In the genomic region with DNA sequence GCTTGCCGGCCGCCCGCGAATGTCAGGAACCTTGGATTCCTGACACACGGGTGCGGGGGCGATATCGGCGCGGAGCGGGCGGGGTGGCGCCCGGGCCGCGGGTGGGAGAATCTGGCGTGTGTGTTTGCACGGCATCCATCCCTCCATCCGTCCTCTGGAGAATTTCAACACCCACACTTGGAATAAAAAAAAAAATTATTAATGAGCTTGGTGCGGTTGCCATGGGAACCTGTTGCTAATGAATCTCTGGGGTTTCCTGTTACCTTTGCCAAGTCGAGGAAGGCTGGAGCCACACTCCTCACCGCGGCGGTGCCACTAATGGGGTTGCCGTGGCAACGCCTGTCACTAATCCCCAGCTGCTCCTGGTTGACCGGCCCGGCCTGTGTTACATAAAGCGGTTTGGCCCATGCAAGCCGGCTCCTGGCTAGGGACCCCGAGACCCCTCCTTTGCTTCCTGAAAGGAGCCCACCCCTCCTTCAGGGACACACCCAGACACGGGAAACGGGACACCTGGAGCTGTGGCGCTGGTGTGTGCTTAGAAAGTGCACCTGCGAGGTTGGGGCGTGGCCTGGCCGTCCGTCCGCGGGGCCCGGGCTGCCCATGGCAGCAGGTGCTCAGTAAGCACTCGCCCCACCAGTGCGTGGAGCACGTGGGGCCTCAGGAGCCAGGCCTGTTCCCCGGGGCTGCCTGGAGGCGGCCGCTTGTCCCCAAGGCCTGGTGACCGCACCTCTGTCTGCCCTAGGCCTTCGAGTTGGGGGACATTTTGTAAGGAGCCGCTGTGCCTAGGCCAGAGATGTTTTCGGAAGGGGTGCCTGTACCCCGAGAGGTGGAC, we compare ENCODE assay signal across 16 cellular contexts. TPM values are rescaled to one million over a fixed set of nuclear protein-coding genes. Genes with fewer than 3 reads are reported as not detected.
DNase-seq lines count a peak whose midpoint lies in the region; ATAC-seq, FAIRE-seq and TF ChIP-seq lines count a peak whose summit lies in the region.
"Had no signal": no experiment of that assay in that cellular context is flagged by ENCODE, and none has a peak within 500 bp of the region (broad histone marks: within the 10 kb centered on the region; RNA-seq: fewer than 3 reads in every experiment).

No MANE protein-coding gene starts in this region.

- no peak overlapping the region for H3K9ac ChIP-seq in kidney (ENCODE audit: low read length in 2 of 2)

- TF ChIP-seq CTCF in kidney (IDR thresholded peaks at IDR 0.05; ENCODE audit: borderline replicate concordance, extremely low read depth, insufficient read depth) (no peak), uterus (IDR thresholded peaks at IDR 0.05) (no peak)

- ATAC-seq in HG03378 (IDR thresholded peaks at IDR 0.05; ENCODE audit: unreplicated experiment) (no peak), HG03159 (IDR thresholded peaks at IDR 0.05; ENCODE audit: unreplicated experiment) (no peak)
- no peak for ATAC-seq in activated CD4-positive, alpha-beta T cell treated with anti-CD3 and anti-CD28 coated beads for 36 hours

- H3K9me3 Mint-ChIP-seq in activated CD4-positive, alpha-beta T cell treated with anti-CD3 and anti-CD28 coated beads for 36 hours (ENCODE audit: low read depth), result no peaks in the 10 kb centered on the region
- H3K9me3 Mint-ChIP-seq: memory B cell; T-helper 2 cell treated with Interferon-gamma antibody and Interleukin-4, amounts not matched to agents 5 μg/mL and 100 μg/mL, for 36 hours had no signal

- H3K27me3 ChIP-seq in uterus, result no peaks in the 10 kb centered on the region

- peaks cover 0 to 2% of the 10 kb centered on the region in 2 donors for H3K4me1 ChIP-seq in kidney (ENCODE audit: control insufficient read depth in 1 of 2, insufficient read depth in 1 of 2, low read depth in 1 of 2, low read length in 2 of 2)
- H3K4me1 ChIP-seq in uterus, result peaks cover 11 to 17% of the 10 kb centered on the region in 2 donors

- H3K27me3 Mint-ChIP-seq in activated CD4-positive, alpha-beta T cell treated with anti-CD3 and anti-CD28 coated beads for 36 hours, result no peaks in the 10 kb centered on the region

- CTCF ChIA-PET in activated CD4-positive, alpha-beta T cell treated with anti-CD3 and anti-CD28 coated beads for 36 hours (lab: Charles Lee), result no interaction called here

- no peak for TF ChIP-seq POLR2A in uterus (IDR thresholded peaks at IDR 0.05)

- POLR2A ChIA-PET in activated CD4-positive, alpha-beta T cell treated with anti-CD3 and anti-CD28 coated beads for 36 hours (lab: Charles Lee), result no interaction called here

- no peak overlapping the region for H3K4me3 Mint-ChIP-seq in activated CD4-positive, alpha-beta T cell treated with anti-CD3 and anti-CD28 coated beads for 36 hours
- H3K4me3 Mint-ChIP-seq: memory B cell; T-helper 2 cell treated with Interferon-gamma antibody and Interleukin-4, amounts not matched to agents 5 μg/mL and 100 μg/mL, for 36 hours had no signal

- H3K4me3 ChIP-seq in kidney (ENCODE audit: low read length in 2 of 2), result no peak overlapping the region
- no peak overlapping the region for H3K4me3 ChIP-seq in uterus

- H3K36me3 ChIP-seq in kidney (ENCODE audit: control insufficient read depth in 1 of 2, insufficient read depth in 2 of 2, low read length in 2 of 2) (no peaks in the 10 kb centered on the region), uterus (no peaks in the 10 kb centered on the region)

- no peaks in the 10 kb centered on the region for H3K36me3 Mint-ChIP-seq in activated CD4-positive, alpha-beta T cell treated with anti-CD3 and anti-CD28 coated beads for 36 hours (ENCODE audit: low read depth)
- H3K36me3 Mint-ChIP-seq: memory B cell had no signal

- no peak overlapping the region for H3K27ac Mint-ChIP-seq in activated CD4-positive, alpha-beta T cell treated with anti-CD3 and anti-CD28 coated beads for 36 hours
- H3K27ac Mint-ChIP-seq: memory B cell; T-helper 2 cell treated with Interferon-gamma antibody and Interleukin-4, amounts not matched to agents 5 μg/mL and 100 μg/mL, for 36 hours had no signal

- no peaks in the 10 kb centered on the region for H3K4me1 Mint-ChIP-seq in activated CD4-positive, alpha-beta T cell treated with anti-CD3 and anti-CD28 coated beads for 36 hours
- H3K4me1 Mint-ChIP-seq: memory B cell had no signal

- DNase-seq in NCI-H2081 (lab: John Stamatoyannopoulos, UW) (peak; percentile 22 to 64), NCI-H2081 treated with DMSO at 0.1 percent for 48 hours (lab: John Stamatoyannopoulos, UW) (no peak), RPMI8226 (peak; percentile 95), kidney (peak; percentile 93), uterus (no peak)
- no peak for DNase-seq in activated CD4-positive, alpha-beta T cell treated with anti-CD3 and anti-CD28 coated beads for 36 hours
- DNase-seq: activated CD8-positive, alpha-beta memory T cell treated with anti-CD3 and anti-CD28 coated beads, Interleukin-2, amount 50 U/mL, for 4 hours; NCI-H510A treated with DMSO at 0.1 percent for 48 hours had no signal

- H3K9me3 ChIP-seq in kidney (ENCODE audit: control insufficient read depth in 1 of 2, low read length in 2 of 2) (no peaks in the 10 kb centered on the region), uterus (no peaks in the 10 kb centered on the region)

- no peak overlapping the region for H3K27ac ChIP-seq in kidney (ENCODE audit: low read depth in 2 of 2, low read length in 2 of 2)
- H3K27ac ChIP-seq in uterus, result peak overlapping the region; percentile 83 to 97

- FAIRE-seq in kidney (lab: Jason Lieb, UNC), result no peak
- FAIRE-seq: A204.1, bronchial epithelial cell, GM19239 had no signal

- intact Hi-C loops in kidney (cut with DNase I), result no loop called here
- intact Hi-C loops in uterus (cut with DNase I; ENCODE audit: low total_unique reads), result no loop called here
- intact Hi-C loops in activated CD4-positive, alpha-beta T cell treated with anti-CD3 and anti-CD28 coated beads for 36 hours (cut with DNase I, micrococcal nuclease), result no loop called here

RNA-seq across cellular contexts. Expression of a gene that starts 14.6 kb away (rescaled TPM):
- total RNA-seq in kidney (20.6 TPM), uterus (10 to 100 TPM in 3 of 4 donors, 1 to 10 TPM in 1; 6.8 to 94.5 (median 27.6) TPM)
- polyA plus RNA-seq in kidney (ENCODE audit: insufficient read depth, low read depth, low replicate concordance), result 6.4 TPM
- total RNA-seq in activated CD4-positive, alpha-beta T cell treated with anti-CD3 and anti-CD28 coated beads for 36 hours, result under 1 TPM; 0.86 to 0.98 TPM
- total RNA-seq: bronchial epithelial cell had no signal

RNA-seq across cellular contexts. Expression of a gene that starts 57.6 kb away (rescaled TPM):
- 3.4 TPM for total RNA-seq in kidney
- 0.86 TPM for polyA plus RNA-seq in kidney (ENCODE audit: insufficient read depth, low read depth, low replicate concordance)
- total RNA-seq in uterus, result 1 to 10 TPM in 1 of 4 donors, not detected in 3; 1.5 TPM
- total RNA-seq in activated CD4-positive, alpha-beta T cell treated with anti-CD3 and anti-CD28 coated beads for 36 hours, result not detected
- total RNA-seq: bronchial epithelial cell, temporal lobe had no signal

Comparison
In these comparisons a context has a peak if more than half of its experiments do, and no peak if none do; other contexts are left out.
1. DNase-seq: peak in NCI-H2081 (2 of 2), RPMI8226 (single experiment) and kidney (single experiment); none in NCI-H2081 treated with DMSO at 0.1 percent for 48 hours (single experiment), uterus (0 of 2) and activated CD4-positive, alpha-beta T cell treated with anti-CD3 and anti-CD28 coated beads for 36 hours (single experiment).
2. H3K27ac ChIP-seq: peak in uterus (2 of 2); none in kidney (0 of 2).